Comparison of ENCODE assay signal across 7 cellular contexts in genomic region chr17:30727517-30727916, GRCh38.
DNase-seq lines count a peak whose midpoint lies in the region; ATAC-seq, FAIRE-seq and TF ChIP-seq lines count a peak whose summit lies in the region.
"Not testable (repeated sequence)": the region's sequence is repeated elsewhere in the genome, so short reads cannot be mapped to it uniquely, and the experiment has no call there.

No MANE protein-coding gene starts in this region.

- H3K4me3 ChIP-seq in DOHH2 (ENCODE audit: low read length); Peyer's patch; K562; lower lobe of right lung; trophoblast cell (ENCODE audit: low read depth, low read length): not testable (repeated sequence)

- H2BK5ac ChIP-seq in trophoblast cell (ENCODE audit: low read depth, low read length, poor library complexity): not testable (repeated sequence)

- not testable (repeated sequence) for H2BK120ac ChIP-seq in trophoblast cell (ENCODE audit: insufficient read depth, low read length, poor library complexity)

- H3K4ac ChIP-seq in trophoblast cell (ENCODE audit: low read depth, low read length): peak overlapping the region; percentile 2

- H3K36me3 Mint-ChIP-seq in activated CD8-positive, alpha-beta memory T cell treated with anti-CD3 and anti-CD28 coated beads, Interleukin-2, amount 10 ng/mL, durations not matched to agents 7 days and 5 days: not testable (repeated sequence)

- H3K36me3 ChIP-seq in DOHH2 (ENCODE audit: control insufficient read depth, low read length); Peyer's patch; K562 (ENCODE audit: control insufficient read depth, insufficient read depth, low read length); lower lobe of right lung; trophoblast cell (ENCODE audit: control insufficient read depth in 1 of 2, insufficient read depth in 2 of 2, low read length in 2 of 2): not testable (repeated sequence)

- POLR2A ChIA-PET in K562 (lab: Yijun Ruan, JAX): not testable (repeated sequence)

- H3K9me2 ChIP-seq in DOHH2 (replicated peaks; ENCODE audit: control insufficient read depth, low read length): not testable (repeated sequence)

- H3K27ac ChIP-seq in DOHH2 (ENCODE audit: low read depth, low read length) (0 out of 2 replicates have a peak overlapping the region, but pooled peaks have one; percentile 85), K562 (ENCODE audit: extremely low read depth, low read depth, low read length) (peak overlapping the region; percentile 86; the same call in 1 of the 3 replicates)
- not testable (repeated sequence) for H3K27ac ChIP-seq in Peyer's patch; lower lobe of right lung; trophoblast cell (ENCODE audit: low read depth, low read length)

- TF ChIP-seq CTCF in DOHH2 (IDR thresholded peaks at IDR 0.05; ENCODE audit: low read depth, low read length, poor library complexity, severe bottlenecking); Peyer's patch (IDR thresholded peaks at IDR 0.05); K562 (IDR thresholded peaks at IDR 0.05 in 2 of 3, conservative IDR thresholded peaks at IDR 0.05 in 1 of 3; ENCODE audit: insufficient read depth in 2 of 3, low read depth in 1 of 3, low read length in 3 of 3); lower lobe of right lung (IDR thresholded peaks at IDR 0.05): not testable (repeated sequence)

- not testable (repeated sequence) for H3K27me3 ChIP-seq in DOHH2 (ENCODE audit: control insufficient read depth, low read length); Peyer's patch; K562 (ENCODE audit: control insufficient read depth in 2 of 2, insufficient read depth in 2 of 2, low read length in 2 of 2); lower lobe of right lung (ENCODE audit: low read depth); trophoblast cell (ENCODE audit: insufficient read depth, low read length)

- peaks cover 37% of the 10 kb centered on the region for H3K4me1 ChIP-seq in DOHH2 (ENCODE audit: control insufficient read depth, low read length)
- H3K4me1 ChIP-seq in Peyer's patch, lower lobe of right lung: not testable (repeated sequence)
- H3K4me1 ChIP-seq in K562 (replicated peaks in 1 of 2; ENCODE audit: control insufficient read depth in 2 of 2, insufficient read depth in 2 of 2, low read length in 2 of 2): peaks cover 8 to 26% of the 10 kb centered on the region in 2 experiments
- H3K4me1 ChIP-seq in trophoblast cell (ENCODE audit: control insufficient read depth in 1 of 2, insufficient read depth in 2 of 2, low read length in 2 of 2): peaks cover 6 to 10% of the 10 kb centered on the region in 2 experiments

- 82% methylated on average over 8 of the region's 8 CpGs for WGBS in K562 (ENCODE audit: insufficient coverage, low coverage, missing lambda C conversion rate)
- no CpG with 5 or more reads among the region's 8 CpGs for WGBS in trophoblast cell (ENCODE audit: extremely low coverage, insufficient coverage, insufficient read length)

- H3K9me3 Mint-ChIP-seq in activated CD8-positive, alpha-beta memory T cell treated with anti-CD3 and anti-CD28 coated beads, Interleukin-2, amount 10 ng/mL, durations not matched to agents 7 days and 5 days (ENCODE audit: low read depth): not testable (repeated sequence)

- not testable (repeated sequence) for H3K18ac ChIP-seq in trophoblast cell (ENCODE audit: low read length)

- not testable (repeated sequence) for H3K79me1 ChIP-seq in trophoblast cell (ENCODE audit: low read length)

- H2AK5ac ChIP-seq in trophoblast cell (ENCODE audit: low read length): not testable (repeated sequence)

- not testable (repeated sequence) for ATAC-seq in activated CD8-positive, alpha-beta memory T cell treated with anti-CD3 and anti-CD28 coated beads, Interleukin-2, amount 10 ng/mL, durations not matched to agents 7 days and 5 days; K562; left ventricle myocardium superior; lower lobe of right lung

- not testable (repeated sequence) for H4K20me1 ChIP-seq in DOHH2 (ENCODE audit: control insufficient read depth, insufficient read depth, low read depth, low read length); K562 (replicated peaks; ENCODE audit: control insufficient read depth, insufficient read depth, low read length)

- not testable (repeated sequence) for H3F3A ChIP-seq in DOHH2 (ENCODE audit: control insufficient read depth, insufficient read depth)

- not testable (repeated sequence) for FAIRE-seq in K562 (lab: Jason Lieb, UNC)

- in situ Hi-C loops in K562 (cut with MboI): not testable (repeated sequence)

- not testable (repeated sequence) for H4K91ac ChIP-seq in trophoblast cell (ENCODE audit: low read depth, low read length)

- not testable (repeated sequence) for H3K4me3 Mint-ChIP-seq in activated CD8-positive, alpha-beta memory T cell treated with anti-CD3 and anti-CD28 coated beads, Interleukin-2, amount 10 ng/mL, durations not matched to agents 7 days and 5 days

- not testable (repeated sequence) for H3K9me3 ChIP-seq in DOHH2 (ENCODE audit: control insufficient read depth, insufficient read depth, low read length); Peyer's patch; K562 (replicated peaks; ENCODE audit: control insufficient read depth, insufficient read depth, low read depth, low read length); lower lobe of right lung; trophoblast cell (ENCODE audit: insufficient read depth, low read depth, low read length)

- not testable (repeated sequence) for H4K8ac ChIP-seq in trophoblast cell (ENCODE audit: low read depth, low read length)

- not testable (repeated sequence) for TF ChIP-seq RAD21 in K562 (CRISPR knock-in tag; conservative IDR thresholded peaks at IDR 0.05 in 1 of 2, IDR thresholded peaks at IDR 0.05 in 1 of 2)

- not testable (repeated sequence) for H3K4me2 ChIP-seq in DOHH2 (ENCODE audit: low read length); K562 (ENCODE audit: insufficient read depth, low read length); trophoblast cell (ENCODE audit: low read length)

- TF ChIP-seq EP300 in K562 (IDR thresholded peaks at IDR 0.05; ENCODE audit: low read length): not testable (repeated sequence)

- not testable (repeated sequence) for H3K14ac ChIP-seq in trophoblast cell (ENCODE audit: low read length)

- H3K79me2 ChIP-seq in DOHH2 (ENCODE audit: control insufficient read depth, low read length) (peaks cover 81% of the 10 kb centered on the region), K562 (ENCODE audit: control insufficient read depth, insufficient read depth, low read length) (peaks cover 55% of the 10 kb centered on the region), trophoblast cell (ENCODE audit: control insufficient read depth, insufficient read depth, low read length, poor library complexity) (peaks cover 11% of the 10 kb centered on the region)

- peak overlapping the region in 1 of 2 experiments; percentile 68; a peak in 2 of 4 replicates for H3K9ac ChIP-seq in K562 (ENCODE audit: insufficient read depth in 1 of 2, low read depth in 2 of 2, low read length in 2 of 2)
- not testable (repeated sequence) for H3K9ac ChIP-seq in trophoblast cell (ENCODE audit: low read length)

- BruUV-seq in K562 (replicated peaks; lab: Mats Ljungman, UMichigan): not testable (repeated sequence)

- not testable (repeated sequence) for H3K9me1 ChIP-seq in K562 (ENCODE audit: control insufficient read depth, insufficient read depth, low read length)

- not testable (repeated sequence) for H3K27ac Mint-ChIP-seq in activated CD8-positive, alpha-beta memory T cell treated with anti-CD3 and anti-CD28 coated beads, Interleukin-2, amount 10 ng/mL, durations not matched to agents 7 days and 5 days

- not testable (repeated sequence) for H2AFZ ChIP-seq in K562 (ENCODE audit: low read depth, low read length); trophoblast cell (ENCODE audit: insufficient read depth, low read length, poor library complexity)

- TF ChIP-seq POLR2A in Peyer's patch (IDR thresholded peaks at IDR 0.05); K562 (conservative IDR thresholded peaks at IDR 0.05): not testable (repeated sequence)

- DNase-seq in Peyer's patch (peak in 2 of 3 donors; percentile 21 to 30), left ventricle myocardium superior (peak; percentile 5), lower lobe of right lung (peak; percentile 13)
- peak; percentile 36 for DNase-seq in activated CD8-positive, alpha-beta memory T cell treated with anti-CD3 and anti-CD28 coated beads, Interleukin-2, amount 10 ng/mL, durations not matched to agents 7 days and 5 days
- not testable (repeated sequence) for DNase-seq in K562 (ENCODE audit: extremely low read depth in 1 of 4, low spot score in 3 of 4); trophoblast cell

- intact Hi-C loops in K562 (cut with micrococcal nuclease); left ventricle myocardium superior (cut with micrococcal nuclease); lower lobe of right lung (cut with DNase I): not testable (repeated sequence)

- not testable (repeated sequence) for H3K23ac ChIP-seq in trophoblast cell (ENCODE audit: low read length)

- not testable (repeated sequence) for H2BK12ac ChIP-seq in trophoblast cell (ENCODE audit: low read length)

- H3K27me3 Mint-ChIP-seq in activated CD8-positive, alpha-beta memory T cell treated with anti-CD3 and anti-CD28 coated beads, Interleukin-2, amount 10 ng/mL, durations not matched to agents 7 days and 5 days: not testable (repeated sequence)

- CTCF ChIA-PET in activated CD8-positive, alpha-beta memory T cell treated with anti-CD3 and anti-CD28 coated beads, Interleukin-2, amount 10 ng/mL, durations not matched to agents 7 days and 5 days (lab: Charles Lee): interaction anchor here (0.5 to 0.6 kb wide), 2 partner anchors 241 to 328 kb away, joined by 3 read pairs; no protein-coding TSS in a partner anchor
- CTCF ChIA-PET in K562 (lab: Yijun Ruan, JAX; ENCODE audit: low intra/inter-chr PET ratio): not testable (repeated sequence)

- H3K4me1 Mint-ChIP-seq in activated CD8-positive, alpha-beta memory T cell treated with anti-CD3 and anti-CD28 coated beads, Interleukin-2, amount 10 ng/mL, durations not matched to agents 7 days and 5 days: not testable (repeated sequence)

- not testable (repeated sequence) for H4K12ac ChIP-seq in trophoblast cell (ENCODE audit: low read depth, low read length)
